Comparison of ENCODE assay signal across 18 cellular contexts in the genomic region with DNA sequence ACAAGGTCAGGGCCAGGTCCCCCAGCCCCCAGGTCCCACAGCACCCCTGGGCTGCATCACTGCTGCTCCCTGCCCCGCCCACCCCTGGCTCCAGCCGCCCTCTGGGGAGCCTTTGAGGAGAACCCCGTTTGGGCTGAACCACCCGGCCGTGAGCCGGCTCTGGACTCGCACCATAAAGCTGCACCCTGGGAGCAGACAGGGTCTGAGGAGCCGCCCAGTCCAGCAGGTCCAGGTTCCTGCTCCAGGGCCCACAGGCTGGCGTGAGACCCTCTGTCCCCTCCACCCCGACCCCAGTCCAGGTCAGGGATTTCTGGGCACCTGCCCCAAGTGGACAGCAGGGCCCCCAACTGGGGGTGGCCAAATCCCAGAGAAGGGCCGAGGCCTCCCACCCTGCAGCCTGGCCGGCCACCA. TPM values are rescaled to one million over a fixed set of nuclear protein-coding genes. Genes with fewer than 3 reads are reported as not detected.
DNase-seq lines count a peak whose midpoint lies in the region; ATAC-seq, FAIRE-seq and TF ChIP-seq lines count a peak whose summit lies in the region.
"Had no signal": no experiment of that assay in that cellular context is flagged by ENCODE, and none has a peak within 500 bp of the region (broad histone marks: within the 10 kb centered on the region; RNA-seq: fewer than 3 reads in every experiment).

No MANE protein-coding gene starts in this region.

- H3K9me3 ChIP-seq in HepG2 (ENCODE audit: low read length) (no peaks in the 10 kb centered on the region), thyroid gland (no peaks in the 10 kb centered on the region)

- TF ChIP-seq EP300 in HepG2 (IDR thresholded peaks at IDR 0.05; ENCODE audit: low read depth in 2 of 2, low read length in 2 of 2) (no peak), HepG2 (CRISPR knock-in tag; IDR thresholded peaks at IDR 0.05; ENCODE audit: borderline replicate concordance) (no peak)

- no TSS peak for BruUV-seq in HepG2 (replicated peaks; lab: Mats Ljungman, UMichigan)

- H3K4me1 ChIP-seq in HepG2 (ENCODE audit: insufficient read depth, low read length), result no peaks in the 10 kb centered on the region
- peaks cover 18 to 24% of the 10 kb centered on the region in 2 donors for H3K4me1 ChIP-seq in thyroid gland

- in situ Hi-C loops in HepG2 (cut with HindIII; ENCODE audit: extremely low pct_ligation_motif_present, low pct_unique_long_range_greater_than_20kb), result no loop called here

- CTCF ChIA-PET in WTC11 (lab: Charles Lee), result interaction anchor here (0.7 to 3.9 kb wide), 10 partner anchors 9 to 122 kb away, joined by 3 to 20 read pairs (median 4); a partner anchor contains a TSS
- CTCF ChIA-PET in HepG2 (lab: Yijun Ruan, JAX; ENCODE audit: low intra/inter-chr PET ratio, low total read pairs), result no interaction called here

- TF ChIP-seq CTCF in WTC11 (IDR thresholded peaks at IDR 0.05) (no peak), HepG2 (CRISPR knock-in tag; IDR thresholded peaks at IDR 0.05) (no peak), thyroid gland (IDR thresholded peaks at IDR 0.05) (no peak)

- H3K36me3 ChIP-seq in HepG2 (replicated peaks in 1 of 2; ENCODE audit: control insufficient read depth in 1 of 2, insufficient read depth in 2 of 2, low read length in 2 of 2), result no peaks in the 10 kb centered on the region
- H3K36me3 ChIP-seq in thyroid gland, result no peaks in the 10 kb centered on the region

- H3K27ac ChIP-seq in HepG2 (ENCODE audit: extremely low read length, insufficient read depth, low read length), result no peak overlapping the region
- H3K27ac ChIP-seq in thyroid gland, result peak overlapping the region; percentile 12 to 68 (median 45)
- H3K27ac ChIP-seq: HL-60 had no signal

- H3K4me3 ChIP-seq in HepG2 (replicated peaks in 1 of 3; ENCODE audit: insufficient read depth in 1 of 3, low read depth in 2 of 3, low read length in 3 of 3) (no peak overlapping the region), thyroid gland (replicated peaks in 1 of 3) (no peak overlapping the region)
- H3K4me3 ChIP-seq: GM12878 had no signal

- no peak for TF ChIP-seq RAD21 in HepG2 (CRISPR knock-in tag; IDR thresholded peaks at IDR 0.05)

- no peak overlapping the region for H3K4me3 Mint-ChIP-seq in WTC11
- H3K4me3 Mint-ChIP-seq: CD4-positive, alpha-beta memory T cell; HFFc6 had no signal

- no peaks in the 10 kb centered on the region for H3K79me2 ChIP-seq in HepG2 (ENCODE audit: insufficient read depth, low read length)

- no peak overlapping the region for H3K4me2 ChIP-seq in HepG2 (ENCODE audit: low read depth, low read length)

- no peaks in the 10 kb centered on the region; the same call in 1 of the 2 replicates for H4K20me1 ChIP-seq in HepG2 (ENCODE audit: insufficient read depth, low read length)

- H3K36me3 Mint-ChIP-seq in WTC11, result peaks cover 2% of the 10 kb centered on the region; the same call in 1 of the 2 replicates
- H3K36me3 Mint-ChIP-seq: CD4-positive, alpha-beta memory T cell had no signal

- DNase-seq in left ventricle myocardium superior (peak; percentile 28), Right ventricle myocardium superior (no peak), WTC11 (ENCODE audit: low spot score) (no peak), HepG2 (ENCODE audit: low spot score) (no peak), thyroid gland (no peak), NCI-H187 treated with DMSO at 0.1 percent for 48 hours (lab: John Stamatoyannopoulos, UW) (no peak), T-helper 9 cell (no peak)
- DNase-seq: 8988T; AML-193; CD4-positive, alpha-beta memory T cell; HCEC 1CT; HFFc6 had no signal

- H2AFZ ChIP-seq in HepG2 (ENCODE audit: low read length), result no peak overlapping the region

- H3K27ac Mint-ChIP-seq in WTC11, result no peak overlapping the region
- H3K27ac Mint-ChIP-seq: CD4-positive, alpha-beta memory T cell; HFFc6 had no signal

- POLR2A ChIA-PET in WTC11 (lab: Charles Lee), result no interaction called here
- POLR2A ChIA-PET in HepG2 (lab: Yijun Ruan, JAX), result no interaction called here

- intact Hi-C loops in left ventricle myocardium superior (cut with micrococcal nuclease) (no loop called here), Right ventricle myocardium superior (cut with DNase I) (no loop called here), HepG2 (cut with micrococcal nuclease; ENCODE audit: unreplicated experiment) (no loop called here), thyroid gland (cut with DNase I) (no loop called here)

- ATAC-seq in left ventricle myocardium superior, result no peak
- no peak for ATAC-seq in Right ventricle myocardium superior (ENCODE audit: poor library complexity)
- ATAC-seq in WTC11, result peak; percentile 13
- ATAC-seq in HepG2, result peak; percentile 2; the same call in 1 of the 3 replicates
- ATAC-seq in HG03108 (IDR thresholded peaks at IDR 0.05; ENCODE audit: unreplicated experiment), result no peak
- ATAC-seq: GM12878 had no signal

- WGBS in HepG2 (ENCODE audit: low lambda C conversion rate), result 34% methylated on average over 3 of the region's 12 CpGs
- no CpG with 5 or more reads among the region's 12 CpGs for WGBS in thyroid gland, 2 donors

- no peak for TF ChIP-seq POLR2A in HepG2 (IDR thresholded peaks at IDR 0.05; ENCODE audit: insufficient read depth in 1 of 2, low read depth in 2 of 2, low read length in 2 of 2)
- no peak for TF ChIP-seq POLR2A in thyroid gland (IDR thresholded peaks at IDR 0.05)

- no peaks in the 10 kb centered on the region for H3K27me3 Mint-ChIP-seq in WTC11 (ENCODE audit: low read depth)
- H3K27me3 Mint-ChIP-seq: CD4-positive, alpha-beta memory T cell had no signal

- H3K9ac ChIP-seq in HepG2 (ENCODE audit: insufficient read depth, low read depth, low read length), result no peak overlapping the region

- FAIRE-seq in HepG2 (lab: Jason Lieb, UNC), result no peak
- FAIRE-seq: GM12878, GM19239 had no signal

- H3K4me1 Mint-ChIP-seq in WTC11, result peaks cover 6% of the 10 kb centered on the region
- H3K4me1 Mint-ChIP-seq: CD4-positive, alpha-beta memory T cell had no signal

- peaks cover 11% of the 10 kb centered on the region for H3K9me3 Mint-ChIP-seq in WTC11

- peaks cover 10 to 12% of the 10 kb centered on the region in 2 experiments; a peak in 3 of 5 replicates for H3K27me3 ChIP-seq in HepG2 (ENCODE audit: control insufficient read depth in 1 of 2, insufficient read depth in 2 of 2, low read length in 2 of 2)
- no peaks in the 10 kb centered on the region for H3K27me3 ChIP-seq in thyroid gland

RNA-seq across cellular contexts. Expression of a gene that starts 8.3 kb away (rescaled TPM):
- total RNA-seq in left ventricle myocardium superior, result 1.8 TPM
- total RNA-seq in Right ventricle myocardium superior, result 1.5 TPM
- total RNA-seq in WTC11 (2021), result 2.5 to 5.7 TPM (median 4.8 TPM) in 3 replicates
- total RNA-seq in HepG2 (2016; rRNA removed; fragmentation: Illumina TruSeq; extraction: Trizol), result not detected in 2 replicates
- not detected in 2 replicates for total RNA-seq in HepG2 (2016; cell fraction: cytosol; rRNA removed; fragmentation: Illumina TruSeq; extraction: Trizol; ENCODE audit: low read depth)
- total RNA-seq in HepG2 (2016; cell fraction: insoluble cytoplasmic fraction; rRNA removed; fragmentation: Illumina TruSeq; extraction: Trizol), result not detected in 2 replicates
- total RNA-seq in HepG2 (2016; cell fraction: membrane; rRNA removed; fragmentation: Illumina TruSeq; extraction: Trizol), result not detected in 2 replicates
- total RNA-seq in HepG2 (2016; cell fraction: nucleus; rRNA removed; fragmentation: Illumina TruSeq; extraction: Trizol), result not detected in 2 replicates
- polyA plus RNA-seq in HepG2 (2011; rRNA removed), result not detected in 2 replicates
- 0.06 TPM in 1 of 2 replicates, not detected in the other for polyA plus RNA-seq in HepG2 (2011; cell fraction: cytosol; rRNA removed)
- polyA plus RNA-seq in HepG2 (2011; cell fraction: nucleus; rRNA removed), result 0.10 and 0.14 TPM in 2 replicates
- 0.11 TPM in 1 of 2 replicates, not detected in the other for polyA plus RNA-seq in HepG2 (2012)
- polyA plus RNA-seq in HepG2 (2016; cell fraction: cytosol; fragmentation: Illumina TruSeq; extraction: Trizol; ENCODE audit: low read depth), result not detected in 2 replicates
- not detected in 2 replicates for polyA plus RNA-seq in HepG2 (2016; cell fraction: insoluble cytoplasmic fraction; fragmentation: Illumina TruSeq; extraction: Trizol; ENCODE audit: low read depth)
- polyA plus RNA-seq in HepG2 (2016; cell fraction: membrane; fragmentation: Illumina TruSeq; extraction: Trizol; ENCODE audit: low read depth), result not detected in 2 replicates
- not detected in 2 replicates for polyA plus RNA-seq in HepG2 (2016; cell fraction: nucleus; fragmentation: Illumina TruSeq; extraction: Trizol; ENCODE audit: insufficient read depth, low read depth)
- polyA minus RNA-seq in HepG2 (2011; rRNA and poly(A)+ RNA removed; ENCODE audit: low replicate concordance), result not detected in 2 replicates
- not detected in 2 replicates for polyA minus RNA-seq in HepG2 (2011; cell fraction: cytosol; rRNA and poly(A)+ RNA removed)
- not detected in 2 replicates for polyA minus RNA-seq in HepG2 (2011; cell fraction: nucleus; rRNA and poly(A)+ RNA removed)
- total RNA-seq in thyroid gland, result 1 to 10 TPM in 3 of 4 donors, under 1 TPM in 1; 0.54 to 6.3 (median 1.9) TPM
- total RNA-seq: CD4-positive, alpha-beta memory T cell; H4; HFFc6 had no signal
- polyA plus RNA-seq: CD4-positive, alpha-beta memory T cell had no signal

RNA-seq across cellular contexts. Expression of a gene that starts 59.8 kb away (rescaled TPM):
- total RNA-seq in left ventricle myocardium superior, result not detected
- not detected for total RNA-seq in Right ventricle myocardium superior
- 0.55 to 1.3 TPM (median 1.1 TPM) in 3 replicates for total RNA-seq in WTC11 (2021)
- not detected in 2 replicates for total RNA-seq in HepG2 (2016; rRNA removed; fragmentation: Illumina TruSeq; extraction: Trizol)
- total RNA-seq in HepG2 (2016; cell fraction: cytosol; rRNA removed; fragmentation: Illumina TruSeq; extraction: Trizol; ENCODE audit: low read depth), result not detected in 2 replicates
- not detected in 2 replicates for total RNA-seq in HepG2 (2016; cell fraction: insoluble cytoplasmic fraction; rRNA removed; fragmentation: Illumina TruSeq; extraction: Trizol)
- total RNA-seq in HepG2 (2016; cell fraction: membrane; rRNA removed; fragmentation: Illumina TruSeq; extraction: Trizol), result not detected in 2 replicates
- not detected in 2 replicates for total RNA-seq in HepG2 (2016; cell fraction: nucleus; rRNA removed; fragmentation: Illumina TruSeq; extraction: Trizol)
- 0.03 TPM in 1 of 2 replicates, not detected in the other for polyA plus RNA-seq in HepG2 (2011; rRNA removed)
- polyA plus RNA-seq in HepG2 (2011; cell fraction: cytosol; rRNA removed), result 0.03 TPM in 1 of 2 replicates, not detected in the other
- polyA plus RNA-seq in HepG2 (2011; cell fraction: nucleus; rRNA removed), result 0.09 and 0.14 TPM in 2 replicates
- not detected in 2 replicates for polyA plus RNA-seq in HepG2 (2012)
- polyA plus RNA-seq in HepG2 (2016; cell fraction: cytosol; fragmentation: Illumina TruSeq; extraction: Trizol; ENCODE audit: low read depth), result not detected in 2 replicates
- not detected in 2 replicates for polyA plus RNA-seq in HepG2 (2016; cell fraction: insoluble cytoplasmic fraction; fragmentation: Illumina TruSeq; extraction: Trizol; ENCODE audit: low read depth)
- not detected in 2 replicates for polyA plus RNA-seq in HepG2 (2016; cell fraction: membrane; fragmentation: Illumina TruSeq; extraction: Trizol; ENCODE audit: low read depth)
- polyA plus RNA-seq in HepG2 (2016; cell fraction: nucleus; fragmentation: Illumina TruSeq; extraction: Trizol; ENCODE audit: insufficient read depth, low read depth), result not detected in 2 replicates
- polyA minus RNA-seq in HepG2 (2011; rRNA and poly(A)+ RNA removed; ENCODE audit: low replicate concordance), result not detected in 2 replicates
- not detected in 2 replicates for polyA minus RNA-seq in HepG2 (2011; cell fraction: cytosol; rRNA and poly(A)+ RNA removed)
- under 0.01 and 0.12 TPM in 2 replicates for polyA minus RNA-seq in HepG2 (2011; cell fraction: nucleus; rRNA and poly(A)+ RNA removed)
- under 1 TPM in 1 of 4 donors, not detected in 3; 0.13 TPM for total RNA-seq in thyroid gland
- total RNA-seq: G401, GM12878 had no signal
- polyA plus RNA-seq: CD4-positive, alpha-beta memory T cell; GM12878 had no signal

Comparison
In these comparisons a context has a peak if more than half of its experiments do, and no peak if none do; other contexts are left out.
1. ATAC-seq: peak in WTC11 (single experiment) and HepG2 (single experiment); none in left ventricle myocardium superior (single experiment), Right ventricle myocardium superior (single experiment) and HG03108 (single experiment).